12 cellular contexts compared by ENCODE assay signal in the genomic region with DNA sequence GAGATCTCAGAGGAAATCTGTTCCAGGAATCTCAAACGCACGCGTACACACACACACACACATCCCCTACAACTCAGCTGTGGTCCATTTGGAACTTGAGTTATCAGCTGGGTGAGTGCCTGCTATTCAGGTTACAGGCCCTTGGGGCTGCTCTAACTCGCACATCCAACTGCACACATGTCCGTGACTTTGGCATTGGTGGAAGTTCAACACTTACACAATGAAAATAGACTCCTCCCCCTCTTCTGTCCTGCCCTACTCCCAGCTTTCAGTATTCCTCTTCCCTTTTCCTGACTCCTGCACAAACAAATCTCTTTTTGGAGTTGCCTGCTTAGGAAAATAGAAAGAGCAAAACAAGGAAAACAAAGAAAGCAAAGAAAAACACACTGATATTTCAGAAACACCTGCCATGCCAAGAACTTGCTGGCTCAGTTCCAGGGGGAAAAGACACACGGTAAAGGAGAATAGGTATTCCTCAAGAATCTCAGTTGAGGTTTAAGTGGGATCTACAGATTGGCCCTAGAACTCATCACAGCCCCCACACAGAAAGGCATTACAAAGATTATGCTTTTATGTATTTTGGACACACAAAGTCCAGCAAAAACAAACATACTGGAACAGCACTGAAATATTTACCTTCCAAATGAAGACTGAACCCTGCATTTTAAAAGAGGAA.
DNase-seq lines count a peak whose midpoint lies in the region; ATAC-seq and TF ChIP-seq lines count a peak whose summit lies in the region.
"Had no signal": no experiment of that assay in that cellular context is flagged by ENCODE, and none has a peak within 500 bp of the region (broad histone marks: within the 10 kb centered on the region; RNA-seq: fewer than 3 reads in every experiment).

No MANE protein-coding gene starts in this region.

- peak overlapping the region; percentile 83 to 89 for H3K27ac ChIP-seq in liver (ENCODE audit: low read depth in 1 of 2, low read length in 2 of 2)
- peak overlapping the region; percentile 8 to 46 for H3K27ac ChIP-seq in testis

- intact Hi-C loops in testis (cut with DNase I; ENCODE audit: low total_unique reads) (no loop called here), posterior vena cava (cut with DNase I) (no loop called here)

- H3K4me1 ChIP-seq in liver (ENCODE audit: control insufficient read depth in 4 of 4, insufficient read depth in 4 of 4, low read length in 3 of 4) (peaks cover 4 to 42% (median 30%) of the 10 kb centered on the region in 4 donors), testis (peaks cover 28% of the 10 kb centered on the region)

- ATAC-seq in esophagus mucosa: peak; percentile 65
- no peak for ATAC-seq in HG03039 (IDR thresholded peaks at IDR 0.05; ENCODE audit: unreplicated experiment)

- H3K27me3 ChIP-seq in liver (ENCODE audit: control insufficient read depth in 4 of 4, insufficient read depth in 4 of 4, low read length in 3 of 4) (no peaks in the 10 kb centered on the region), testis (no peaks in the 10 kb centered on the region)

- WGBS in liver: 27% methylated on average over 6 of the region's 6 CpGs
- 48 to 56% methylated on average over 6 of the region's 6 CpGs for WGBS in testis, 2 donors

- H3K36me3 ChIP-seq in liver (ENCODE audit: control insufficient read depth in 4 of 4, insufficient read depth in 3 of 4, low read depth in 1 of 4, low read length in 3 of 4): no peaks in the 10 kb centered on the region
- H3K36me3 ChIP-seq in testis (ENCODE audit: low read depth, missing control alignments): no peaks in the 10 kb centered on the region

- TF ChIP-seq CTCF in liver (IDR thresholded peaks at IDR 0.05; ENCODE audit: low read depth, low read length, missing input control) (peak; percentile 54), testis (IDR thresholded peaks at IDR 0.05) (no peak)

- H3K4me3 ChIP-seq in liver (ENCODE audit: low read depth in 1 of 3, low read length in 3 of 3) (no peak overlapping the region), testis (no peak overlapping the region)

- TF ChIP-seq RAD21 in liver (IDR thresholded peaks at IDR 0.05): peak; percentile 85 to 86

- peak overlapping the region in 1 of 2 donors; percentile 59 for H3K9ac ChIP-seq in liver (ENCODE audit: low read depth in 1 of 2, low read length in 2 of 2)

- DNase-seq in NCI-H2107 treated with DMSO at 0.1 percent for 48 hours (lab: John Stamatoyannopoulos, UW; ENCODE audit: unreplicated experiment): peak; percentile 63
- DNase-seq in testis: peak; percentile 60
- no peak for DNase-seq in HT-29 (ENCODE audit: low spot score)
- DNase-seq in NCI-H1694 treated with DMSO at 0.1 percent for 48 hours (lab: John Stamatoyannopoulos, UW): no peak
- DNase-seq in posterior vena cava (ENCODE audit: low spot score): no peak
- DNase-seq: DND-41; nephron progenitor cell; stimulated activated CD4-positive, alpha-beta T cell treated with anti-CD3 and anti-CD28 coated beads, Interleukin-4, amount 100 ng/mL, for 24 hours; trophoblast cell had no signal

- H3K9me3 ChIP-seq in liver (ENCODE audit: control insufficient read depth in 4 of 4, low read length in 3 of 4) (no peaks in the 10 kb centered on the region), testis (no peaks in the 10 kb centered on the region)

- TF ChIP-seq POLR2A in testis (IDR thresholded peaks at IDR 0.05): no peak

TF ChIP-seq in liver, 16 proteins besides CTCF, POLR2A, EP300 and RAD21:
- TF ChIP-seq JUND (IDR thresholded peaks at IDR 0.05): peak in 1 of 2 donors; percentile 8
- TF ChIP-seq EGR1 (IDR thresholded peaks at IDR 0.05; ENCODE audit: low read depth in 2 of 2): peak in 1 of 2 donors; percentile 9
- TF ChIP-seq TAF1 (conservative IDR thresholded peaks at IDR 0.05): no peak
- TF ChIP-seq, protein P1, sequence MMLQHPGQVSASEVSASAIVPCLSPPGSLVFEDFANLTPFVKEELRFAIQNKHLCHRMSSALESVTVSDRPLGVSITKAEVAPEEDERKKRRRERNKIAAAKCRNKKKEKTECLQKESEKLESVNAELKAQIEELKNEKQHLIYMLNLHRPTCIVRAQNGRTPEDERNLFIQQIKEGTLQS (IDR thresholded peaks at IDR 0.05): peak; percentile 9
- peak; percentile 62 to 63 for TF ChIP-seq HNF4A (conservative IDR thresholded peaks at IDR 0.05)
- TF ChIP-seq, protein P2, sequence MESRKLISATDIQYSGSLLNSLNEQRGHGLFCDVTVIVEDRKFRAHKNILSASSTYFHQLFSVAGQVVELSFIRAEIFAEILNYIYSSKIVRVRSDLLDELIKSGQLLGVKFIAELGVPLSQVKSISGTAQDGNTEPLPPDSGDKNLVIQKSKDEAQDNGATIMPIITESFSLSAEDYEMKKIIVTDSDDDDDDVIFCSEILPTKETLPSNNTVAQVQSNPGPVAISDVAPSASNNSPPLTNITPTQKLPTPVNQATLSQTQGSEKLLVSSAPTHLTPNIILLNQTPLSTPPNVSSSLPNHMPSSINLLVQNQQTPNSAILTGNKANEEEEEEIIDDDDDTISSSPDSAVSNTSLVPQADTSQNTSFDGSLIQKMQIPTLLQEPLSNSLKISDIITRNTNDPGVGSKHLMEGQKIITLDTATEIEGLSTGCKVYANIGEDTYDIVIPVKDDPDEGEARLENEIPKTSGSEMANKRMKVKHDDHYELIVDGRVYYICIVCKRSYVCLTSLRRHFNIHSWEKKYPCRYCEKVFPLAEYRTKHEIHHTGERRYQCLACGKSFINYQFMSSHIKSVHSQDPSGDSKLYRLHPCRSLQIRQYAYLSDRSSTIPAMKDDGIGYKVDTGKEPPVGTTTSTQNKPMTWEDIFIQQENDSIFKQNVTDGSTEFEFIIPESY (IDR thresholded peaks at IDR 0.05): peak; percentile 31
- TF ChIP-seq, protein P3, sequence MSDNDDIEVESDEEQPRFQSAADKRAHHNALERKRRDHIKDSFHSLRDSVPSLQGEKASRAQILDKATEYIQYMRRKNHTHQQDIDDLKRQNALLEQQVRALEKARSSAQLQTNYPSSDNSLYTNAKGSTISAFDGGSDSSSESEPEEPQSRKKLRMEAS (IDR thresholded peaks at IDR 0.05): peak; percentile 73
- peak; percentile 52 for TF ChIP-seq YY1 (IDR thresholded peaks at IDR 0.05)
- TF ChIP-seq SP1 (IDR thresholded peaks at IDR 0.05): peak; percentile 74
- TF ChIP-seq NR2F2 (IDR thresholded peaks at IDR 0.05): no peak
- TF ChIP-seq, protein P4, sequence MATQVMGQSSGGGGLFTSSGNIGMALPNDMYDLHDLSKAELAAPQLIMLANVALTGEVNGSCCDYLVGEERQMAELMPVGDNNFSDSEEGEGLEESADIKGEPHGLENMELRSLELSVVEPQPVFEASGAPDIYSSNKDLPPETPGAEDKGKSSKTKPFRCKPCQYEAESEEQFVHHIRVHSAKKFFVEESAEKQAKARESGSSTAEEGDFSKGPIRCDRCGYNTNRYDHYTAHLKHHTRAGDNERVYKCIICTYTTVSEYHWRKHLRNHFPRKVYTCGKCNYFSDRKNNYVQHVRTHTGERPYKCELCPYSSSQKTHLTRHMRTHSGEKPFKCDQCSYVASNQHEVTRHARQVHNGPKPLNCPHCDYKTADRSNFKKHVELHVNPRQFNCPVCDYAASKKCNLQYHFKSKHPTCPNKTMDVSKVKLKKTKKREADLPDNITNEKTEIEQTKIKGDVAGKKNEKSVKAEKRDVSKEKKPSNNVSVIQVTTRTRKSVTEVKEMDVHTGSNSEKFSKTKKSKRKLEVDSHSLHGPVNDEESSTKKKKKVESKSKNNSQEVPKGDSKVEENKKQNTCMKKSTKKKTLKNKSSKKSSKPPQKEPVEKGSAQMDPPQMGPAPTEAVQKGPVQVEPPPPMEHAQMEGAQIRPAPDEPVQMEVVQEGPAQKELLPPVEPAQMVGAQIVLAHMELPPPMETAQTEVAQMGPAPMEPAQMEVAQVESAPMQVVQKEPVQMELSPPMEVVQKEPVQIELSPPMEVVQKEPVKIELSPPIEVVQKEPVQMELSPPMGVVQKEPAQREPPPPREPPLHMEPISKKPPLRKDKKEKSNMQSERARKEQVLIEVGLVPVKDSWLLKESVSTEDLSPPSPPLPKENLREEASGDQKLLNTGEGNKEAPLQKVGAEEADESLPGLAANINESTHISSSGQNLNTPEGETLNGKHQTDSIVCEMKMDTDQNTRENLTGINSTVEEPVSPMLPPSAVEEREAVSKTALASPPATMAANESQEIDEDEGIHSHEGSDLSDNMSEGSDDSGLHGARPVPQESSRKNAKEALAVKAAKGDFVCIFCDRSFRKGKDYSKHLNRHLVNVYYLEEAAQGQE (IDR thresholded peaks at IDR 0.05): peak; percentile 62
- peak; percentile 18 for TF ChIP-seq FOXA2 (IDR thresholded peaks at IDR 0.05)
- no peak for TF ChIP-seq GABPA (IDR thresholded peaks at IDR 0.05 in 1 of 2, conservative IDR thresholded peaks at IDR 0.05 in 1 of 2)
- TF ChIP-seq RXRA (IDR thresholded peaks at IDR 0.05): peak; percentile 61 to 64

Comparison
In these comparisons a context has a peak if more than half of its experiments do, and no peak if none do; other contexts are left out.
1. DNase-seq: peak in NCI-H2107 treated with DMSO at 0.1 percent for 48 hours (single experiment) and testis (single experiment); none in HT-29 (single experiment), NCI-H1694 treated with DMSO at 0.1 percent for 48 hours (single experiment) and posterior vena cava (single experiment).